8 cellular contexts compared by ENCODE assay signal in genomic region chr2:196160101-196160500, GRCh38. TPM values are rescaled to one million over a fixed set of nuclear protein-coding genes. Genes with fewer than 3 reads are reported as not detected.
DNase-seq lines count a peak whose midpoint lies in the region; ATAC-seq and TF ChIP-seq lines count a peak whose summit lies in the region.

No MANE protein-coding gene starts in this region.

- no peak for TF ChIP-seq CTCF in CD4-positive, alpha-beta T cell (IDR thresholded peaks at IDR 0.05)
- TF ChIP-seq CTCF in RWPE1 (conservative IDR thresholded peaks at IDR 0.05; ENCODE audit: low read depth) = no peak

- no peak overlapping the region for H3K23ac ChIP-seq in mesendoderm (ENCODE audit: low read length)

- ATAC-seq in CD4-positive, alpha-beta T cell (ENCODE audit: poor library complexity) = peak; percentile 54
- ATAC-seq in GM19324 (IDR thresholded peaks at IDR 0.05; ENCODE audit: low FRiP score, unreplicated experiment) (peak; percentile 80), HG03159 (IDR thresholded peaks at IDR 0.05; ENCODE audit: unreplicated experiment) (peak; percentile 73)
- peak; percentile 64 for ATAC-seq in central memory CD8-positive, alpha-beta T cell (replicated peaks; ENCODE audit: extremely low read depth, poor library complexity, severe bottlenecking)

- no peak overlapping the region for H2AK5ac ChIP-seq in mesendoderm (ENCODE audit: low read length)

- no peak overlapping the region for H3K56ac ChIP-seq in mesendoderm (ENCODE audit: low read length)

- WGBS in mesendoderm (ENCODE audit: extremely low coverage, insufficient coverage, low lambda C conversion rate) = no CpG with 5 or more reads among the region's 3 CpGs

- H3K4me3 ChIP-seq in mesendoderm (ENCODE audit: low read length) (no peak overlapping the region), H7 (ENCODE audit: insufficient read depth, low read depth, low read length) (no peak overlapping the region)

- no peaks in the 10 kb centered on the region for H3K9me3 Mint-ChIP-seq in CD4-positive, alpha-beta T cell
- no peaks in the 10 kb centered on the region for H3K9me3 Mint-ChIP-seq in central memory CD8-positive, alpha-beta T cell

- no peaks in the 10 kb centered on the region for H3K9me3 ChIP-seq in CD4-positive, alpha-beta T cell (ENCODE audit: control insufficient read depth, low read length)

- intact Hi-C loops in CD4-positive, alpha-beta T cell (cut with DNase I, micrococcal nuclease) = loop anchor here in 1 of 2 experiments (1.0 to 5.0 kb wide), 5 partner anchors 9 to 117 kb away; no protein-coding TSS in a partner anchor

- no peak overlapping the region for H4K5ac ChIP-seq in mesendoderm (ENCODE audit: low read length)

- no peaks in the 10 kb centered on the region for H3K27me3 Mint-ChIP-seq in CD4-positive, alpha-beta T cell
- no peaks in the 10 kb centered on the region for H3K27me3 Mint-ChIP-seq in central memory CD8-positive, alpha-beta T cell

- H2BK120ac ChIP-seq in mesendoderm (ENCODE audit: low read depth, low read length) = no peak overlapping the region

- peak overlapping the region; percentile 85 for H3K27ac Mint-ChIP-seq in CD4-positive, alpha-beta T cell
- peak overlapping the region; percentile 92 for H3K27ac Mint-ChIP-seq in central memory CD8-positive, alpha-beta T cell (ENCODE audit: low read depth)

- no peaks in the 10 kb centered on the region for H3K27me3 ChIP-seq in CD4-positive, alpha-beta T cell (ENCODE audit: control insufficient read depth, insufficient read depth, low read length)
- no peaks in the 10 kb centered on the region for H3K27me3 ChIP-seq in mesendoderm (ENCODE audit: insufficient read depth, low read length, poor library complexity)
- H3K27me3 ChIP-seq in H7 (ENCODE audit: control insufficient read depth, insufficient read depth, low read length) = no peaks in the 10 kb centered on the region

- peaks cover 6% of the 10 kb centered on the region for H3K79me2 ChIP-seq in mesendoderm (ENCODE audit: control insufficient read depth, insufficient read depth, low read length)

- peak overlapping the region; percentile 86 for H3K4me3 Mint-ChIP-seq in CD4-positive, alpha-beta T cell
- H3K4me3 Mint-ChIP-seq in central memory CD8-positive, alpha-beta T cell = peak overlapping the region; percentile 52

- no peak overlapping the region for H2BK5ac ChIP-seq in mesendoderm (ENCODE audit: low read length)

- peaks cover 2% of the 10 kb centered on the region for H3K79me1 ChIP-seq in mesendoderm (ENCODE audit: low read length)

- H3K27ac ChIP-seq in CD4-positive, alpha-beta T cell (ENCODE audit: low read depth, low read length) = peak overlapping the region; percentile 88
- H3K27ac ChIP-seq in RWPE1 (no peak overlapping the region), mesendoderm (ENCODE audit: low read depth, low read length) (no peak overlapping the region)

- peaks cover 99% of the 10 kb centered on the region for H3K36me3 Mint-ChIP-seq in CD4-positive, alpha-beta T cell (ENCODE audit: low read depth)
- peaks cover 77% of the 10 kb centered on the region for H3K36me3 Mint-ChIP-seq in central memory CD8-positive, alpha-beta T cell (ENCODE audit: insufficient read depth)

- no peak overlapping the region for H3K9ac ChIP-seq in mesendoderm (ENCODE audit: low read length)

- H3K36me3 ChIP-seq in mesendoderm (ENCODE audit: control insufficient read depth, insufficient read depth, low read length) (no peaks in the 10 kb centered on the region), H7 (replicated peaks; ENCODE audit: control insufficient read depth, insufficient read depth, low read length) (no peaks in the 10 kb centered on the region; the same call in none of the 2 replicates)

- no peak overlapping the region for H3K18ac ChIP-seq in mesendoderm (ENCODE audit: low read length)

- POLR2A ChIA-PET in CD4-positive, alpha-beta T cell (lab: Charles Lee) = interaction anchor here (0.7 to 9.9 kb wide), 25 partner anchors 7 to 129 kb away, joined by 3 to 126 read pairs (median 6); partner anchors contain the start of gene STK17B
- POLR2A ChIA-PET in RWPE1 (lab: Yijun Ruan, JAX; ENCODE audit: low non-redundant PET) = no interaction called here

- CTCF ChIA-PET in CD4-positive, alpha-beta T cell (lab: Charles Lee) = interaction anchor here (0.7 to 1.8 kb wide), 3 partner anchors 17 to 82 kb away, joined by 3 to 6 read pairs (median 3); no protein-coding TSS in a partner anchor
- CTCF ChIA-PET in RWPE1 (lab: Yijun Ruan, JAX) = no interaction called here

- H3K4me1 ChIP-seq in mesendoderm (ENCODE audit: control insufficient read depth, low read depth, low read length) = no peaks in the 10 kb centered on the region

- DNase-seq in CD4-positive, alpha-beta T cell = peak in 5 of 10 experiments; percentile 21 to 72 (median 47)
- DNase-seq in RWPE1 (ENCODE audit: low spot score) (peak; percentile 72), mesendoderm (peak; percentile 85), H7 (no peak), mesenteric fat pad (ENCODE audit: low spot score) (no peak)
- DNase-seq in central memory CD8-positive, alpha-beta T cell (ENCODE audit: low spot score in 2 of 2) = peak in 1 of 2 donors; percentile 66

- H4K8ac ChIP-seq in mesendoderm (ENCODE audit: low read depth, low read length) = no peak overlapping the region

- no peak overlapping the region for H2BK15ac ChIP-seq in mesendoderm (replicated peaks; ENCODE audit: low read depth)

- no peak overlapping the region for H3K4me2 ChIP-seq in mesendoderm (ENCODE audit: low read length)

- no peak overlapping the region for H3K4ac ChIP-seq in mesendoderm (ENCODE audit: low read depth, low read length)

- peaks cover 92% of the 10 kb centered on the region for H3K4me1 Mint-ChIP-seq in CD4-positive, alpha-beta T cell (ENCODE audit: low read depth)
- peaks cover 50% of the 10 kb centered on the region for H3K4me1 Mint-ChIP-seq in central memory CD8-positive, alpha-beta T cell

RNA-seq across cellular contexts. Expression of gene STK17B, which starts 11.3 kb away (rescaled TPM):
- total RNA-seq in CD4-positive, alpha-beta T cell = 100 to 1,000 TPM; 645 to 648 TPM
- 5.2 TPM for polyA plus RNA-seq in mesendoderm (2013, experiment 1 of 2)
- polyA plus RNA-seq in mesendoderm (2013, experiment 2 of 2) = 5.8 TPM
- 16.2 and 26.5 TPM in 2 replicates for total RNA-seq in H7 (2014; rRNA removed; shearing (Covaris generic))
- total RNA-seq in mesenteric fat pad = 67.7 TPM

Comparison
In these comparisons a context has a peak if more than half of its experiments do, and no peak if none do; other contexts are left out.
1. DNase-seq: peak in RWPE1 (single experiment) and mesendoderm (single experiment); none in H7 (single experiment) and mesenteric fat pad (single experiment).
2. Peak in every context shown above with its lines, with median percentiles within 50 percentile points of each other: ATAC-seq.